In genomic region chr1:9824702-9825089, GRCh38 we compare ENCODE assay signal across 1 cellular context.
TF ChIP-seq lines count a peak whose summit lies in the region.

No MANE protein-coding gene starts in this region.

TF ChIP-seq in WTC11, 78 proteins besides CTCF, POLR2A, EP300 and RAD21 (continued from another document):
- TF ChIP-seq HMGXB4 (CRISPR knock-in tag; IDR thresholded peaks at IDR 0.05) (no peak), OVOL2 (CRISPR knock-in tag; IDR thresholded peaks at IDR 0.05; ENCODE audit: borderline replicate concordance) (no peak), TCF7 (CRISPR knock-in tag; IDR thresholded peaks at IDR 0.05; ENCODE audit: low read depth) (no peak)
